In genomic region chr12:8078400-8078799, GRCh38 we compare ENCODE assay signal across 7 cellular contexts. TPM values are rescaled to one million over a fixed set of nuclear protein-coding genes. Genes with fewer than 3 reads are reported as not detected.
DNase-seq lines count a peak whose midpoint lies in the region; ATAC-seq and TF ChIP-seq lines count a peak whose summit lies in the region.

No MANE protein-coding gene starts in this region.

- H3K4me1 ChIP-seq in osteoblast (ENCODE audit: insufficient read depth, low read length) = peaks cover 18% of the 10 kb centered on the region

- DNase-seq in GF-D8 (lab: John Stamatoyannopoulos, UW) (peak; percentile 48), NCI-H1105 (lab: John Stamatoyannopoulos, UW) (peak; percentile 23), dermis microvascular lymphatic vessel endothelial cell (ENCODE audit: low read depth in 2 of 2) (peak; percentile 36 to 81), osteoblast (ENCODE audit: insufficient read length, low spot score, missing footprints) (peak; percentile 51), mesenteric fat pad (ENCODE audit: low spot score) (no peak)
- peak; percentile 50 for DNase-seq in activated CD4-positive, alpha-beta T cell treated with anti-CD3 and anti-CD28 coated beads for 1 hour

- H3K4me3 ChIP-seq in osteoblast (ENCODE audit: insufficient read depth, low read length) = no peak overlapping the region

- peaks cover 21% of the 10 kb centered on the region for H3K79me2 ChIP-seq in osteoblast (ENCODE audit: insufficient read depth, low read length)

- peak; percentile 57 for TF ChIP-seq CTCF in osteoblast (IDR thresholded peaks at IDR 0.05; ENCODE audit: extremely low read depth, low read depth, low read length)

- H3K4me2 ChIP-seq in osteoblast (ENCODE audit: insufficient read depth, low read length) = no peak overlapping the region

- no peak for ATAC-seq in HG02973 (IDR thresholded peaks at IDR 0.05; ENCODE audit: unreplicated experiment)

- H2AFZ ChIP-seq in osteoblast (ENCODE audit: low read length) = no peak overlapping the region

- no peaks in the 10 kb centered on the region for H3K9me3 ChIP-seq in osteoblast (ENCODE audit: low read depth, low read length)

- peaks cover under 1% of the 10 kb centered on the region for H4K20me1 ChIP-seq in osteoblast (ENCODE audit: insufficient read depth, low read length)

- no peak overlapping the region for H3K27ac ChIP-seq in osteoblast (ENCODE audit: low read depth, low read length)

- no peaks in the 10 kb centered on the region for H3K36me3 ChIP-seq in osteoblast (ENCODE audit: insufficient read depth, low read length)

- no peaks in the 10 kb centered on the region for H3K27me3 ChIP-seq in osteoblast (ENCODE audit: insufficient read depth, low read length)

RNA-seq across cellular contexts. Expression of gene NECAP1, which starts 3.7 kb away (rescaled TPM):
- total RNA-seq in dermis microvascular lymphatic vessel endothelial cell = 23.1 and 44.5 TPM in 2 replicates
- 39.8 and 40.1 TPM in 2 replicates for total RNA-seq in osteoblast
- 23.6 TPM for total RNA-seq in mesenteric fat pad

RNA-seq across cellular contexts. Expression of gene C3AR1, which starts 12.2 kb away (rescaled TPM):
- total RNA-seq in dermis microvascular lymphatic vessel endothelial cell (0.13 and 0.26 TPM in 2 replicates), osteoblast (0.29 and 0.72 TPM in 2 replicates), mesenteric fat pad (53.1 TPM)

RNA-seq across cellular contexts. Expression of gene CLEC4A, which starts 45.0 kb away (rescaled TPM):
- 0.38 TPM in 1 of 2 replicates, not detected in the other for total RNA-seq in dermis microvascular lymphatic vessel endothelial cell
- 0.29 and 0.72 TPM in 2 replicates for total RNA-seq in osteoblast
- 3.5 TPM for total RNA-seq in mesenteric fat pad

RNA-seq across cellular contexts. Expression of gene FOXJ2, which starts 45.9 kb away (rescaled TPM):
- 2.8 and 4.4 TPM in 2 replicates for total RNA-seq in dermis microvascular lymphatic vessel endothelial cell
- total RNA-seq in osteoblast = 10.5 and 11.2 TPM in 2 replicates
- total RNA-seq in mesenteric fat pad = 16.4 TPM

Comparison
In these comparisons a context has a peak if more than half of its experiments do, and no peak if none do; other contexts are left out.
1. RNA of gene C3AR1, which starts 12.2 kb away (total RNA-seq): 53.1 TPM in mesenteric fat pad (single experiment); 0.29 to 0.72 TPM in osteoblast and 0.13 to 0.26 TPM in dermis microvascular lymphatic vessel endothelial cell; every median in the first group is over 10 times any median in the second.